Comparison of ENCODE assay signal across 13 cellular contexts in genomic region chr5:172918421-172919371, GRCh38. TPM values are rescaled to one million over a fixed set of nuclear protein-coding genes. Genes with fewer than 3 reads are reported as not detected.
DNase-seq lines count a peak whose midpoint lies in the region; ATAC-seq and TF ChIP-seq lines count a peak whose summit lies in the region.
"Had no signal": no experiment of that assay in that cellular context is flagged by ENCODE, and none has a peak within 500 bp of the region (broad histone marks: within the 10 kb centered on the region; RNA-seq: fewer than 3 reads in every experiment).

No MANE protein-coding gene starts in this region.

- H3K4me1 Mint-ChIP-seq in natural killer cell: peaks cover 22 to 39% of the 10 kb centered on the region in 2 donors

- H3K27me3 ChIP-seq in adrenal gland: no peaks in the 10 kb centered on the region
- no peaks in the 10 kb centered on the region for H3K27me3 ChIP-seq in uterus

- no peaks in the 10 kb centered on the region for H3K9me3 ChIP-seq in adrenal gland (replicated peaks in 1 of 3)
- H3K9me3 ChIP-seq in uterus: no peaks in the 10 kb centered on the region
- H3K9me3 ChIP-seq: prostate gland had no signal

- H3K4me3 ChIP-seq in adrenal gland (no peak overlapping the region), uterus (no peak overlapping the region)
- H3K4me3 ChIP-seq: prostate gland had no signal

- DNase-seq in Right ventricle myocardium inferior (ENCODE audit: missing footprints): peak; percentile 51
- DNase-seq in Right ventricle myocardium superior: no peak
- DNase-seq in adrenal gland: no peak
- DNase-seq in natural killer cell: peak; percentile 35
- DNase-seq in uterus: no peak
- no peak for DNase-seq in NCI-H187 treated with DMSO at 0.1 percent for 48 hours (lab: John Stamatoyannopoulos, UW)
- DNase-seq: NCI-H69; stimulated activated CD4-positive, alpha-beta T cell treated with anti-CD3 and anti-CD28 coated beads, Interleukin-2, amount 100 ng/mL, for 48 hours; trophoblast cell had no signal

- ATAC-seq in Right ventricle myocardium inferior: no peak
- ATAC-seq in Right ventricle myocardium superior (ENCODE audit: poor library complexity): no peak
- peak; percentile 80 to 90 (median 81) for ATAC-seq in natural killer cell
- no peak for ATAC-seq in GM18861 (IDR thresholded peaks at IDR 0.05; ENCODE audit: unreplicated experiment)
- no peak for ATAC-seq in HG02970 (IDR thresholded peaks at IDR 0.05; ENCODE audit: low FRiP score, unreplicated experiment)

- H3K4me1 ChIP-seq in adrenal gland (replicated peaks in 1 of 2): peaks cover 8 to 12% of the 10 kb centered on the region in 2 donors
- H3K4me1 ChIP-seq in uterus: no peaks in the 10 kb centered on the region
- H3K4me1 ChIP-seq: prostate gland had no signal

- no peaks in the 10 kb centered on the region for H3K27me3 Mint-ChIP-seq in natural killer cell (ENCODE audit: low read depth in 2 of 2)

- intact Hi-C loops in Right ventricle myocardium inferior (cut with DNase I) (no loop called here), Right ventricle myocardium superior (cut with DNase I) (no loop called here), adrenal gland (cut with DNase I) (no loop called here), natural killer cell (cut with micrococcal nuclease) (loop anchor here (5.0 kb wide), 1 partner anchor 151 kb away; no protein-coding TSS in a partner anchor), uterus (cut with DNase I; ENCODE audit: low total_unique reads) (no loop called here)

- H3K4me3 Mint-ChIP-seq in natural killer cell: peak overlapping the region; percentile 75

- TF ChIP-seq CTCF in adrenal gland (IDR thresholded peaks at IDR 0.05) (no peak), natural killer cell (IDR thresholded peaks at IDR 0.05) (no peak), uterus (IDR thresholded peaks at IDR 0.05) (no peak)

- WGBS in adrenal gland, 4 donors: 76 to 86% (median 80%) methylated on average over 27 to 28 of the region's 28 CpGs

- H3K27ac ChIP-seq in adrenal gland (peak overlapping the region; percentile 80 to 97 (median 91)), uterus (peak overlapping the region; percentile 72 to 77)
- H3K27ac ChIP-seq: VCaP had no signal

- TF ChIP-seq POLR2A in adrenal gland (IDR thresholded peaks at IDR 0.05) (no peak), uterus (IDR thresholded peaks at IDR 0.05) (no peak)

- H3K9me3 Mint-ChIP-seq in natural killer cell: no peaks in the 10 kb centered on the region

- no peaks in the 10 kb centered on the region for H3K36me3 Mint-ChIP-seq in natural killer cell

- H3K27ac Mint-ChIP-seq in natural killer cell: peak overlapping the region; percentile 55 to 87

- H3K36me3 ChIP-seq in adrenal gland (replicated peaks in 1 of 2) (peaks cover 0 to 35% of the 10 kb centered on the region in 2 donors), uterus (no peaks in the 10 kb centered on the region)

RNA-seq across cellular contexts. Expression of gene RPL26L1, which starts 40.5 kb away (rescaled TPM):
- total RNA-seq in Right ventricle myocardium inferior: 23.9 TPM
- total RNA-seq in Right ventricle myocardium superior: 22.8 TPM
- 10 to 100 TPM; 11.9 to 58.8 (median 41.6) TPM for total RNA-seq in adrenal gland
- polyA plus RNA-seq in adrenal gland: 10 to 100 TPM; 28.5 to 94.8 (median 54.4) TPM
- 10 to 100 TPM; 11.2 to 12.4 (median 12.1) TPM for total RNA-seq in natural killer cell
- 10 to 100 TPM in 3 of 4 donors, 1 to 10 TPM in 1; 8.7 to 35.3 (median 21.1) TPM for total RNA-seq in uterus

Comparison
In these comparisons a context has a peak if more than half of its experiments do, and no peak if none do; other contexts are left out.
1. DNase-seq: peak in Right ventricle myocardium inferior (single experiment) and natural killer cell (single experiment); none in Right ventricle myocardium superior (single experiment), adrenal gland (0 of 7), uterus (0 of 2) and NCI-H187 treated with DMSO at 0.1 percent for 48 hours (single experiment).
2. ATAC-seq: peak in natural killer cell (3 of 3); none in Right ventricle myocardium inferior (single experiment), Right ventricle myocardium superior (single experiment), GM18861 (single experiment) and HG02970 (single experiment).